In genomic region chr11:60265373-60266214, GRCh38 we compare ENCODE assay signal across 8 cellular contexts. TPM values are rescaled to one million over a fixed set of nuclear protein-coding genes. Genes with fewer than 3 reads are reported as not detected.
DNase-seq lines count a peak whose midpoint lies in the region; ATAC-seq, FAIRE-seq and TF ChIP-seq lines count a peak whose summit lies in the region.

No MANE protein-coding gene starts in this region.

- H3K4me3 Mint-ChIP-seq in type B pancreatic cell, result no peak overlapping the region

- H3K27ac Mint-ChIP-seq in type B pancreatic cell, result no peak overlapping the region

- dilution Hi-C loops in keratinocyte (cut with MboI; ENCODE audit: extremely low pct_ligation_motif_present, low sequenced_read_pairs), result no loop called here

- no peak for ATAC-seq in GM21619 (IDR thresholded peaks at IDR 0.05; ENCODE audit: unreplicated experiment)

- H3K36me3 Mint-ChIP-seq in type B pancreatic cell, result no peaks in the 10 kb centered on the region

- peaks cover 9% of the 10 kb centered on the region for H3K27me3 Mint-ChIP-seq in type B pancreatic cell

- DNase-seq in CD1c-positive myeloid dendritic cell (ENCODE audit: extremely low spot score) (peak; percentile 74), NCI-H1105 (lab: John Stamatoyannopoulos, UW) (peak; percentile 46), amniotic epithelial cell (ENCODE audit: low read depth) (peak; percentile 22), keratinocyte (ENCODE audit: low read depth, low spot score) (no peak), type B pancreatic cell (ENCODE audit: extremely low spot score, unreplicated experiment) (no peak), NK-92 (lab: John Stamatoyannopoulos, UW; ENCODE audit: unreplicated experiment) (no peak)

- no peaks in the 10 kb centered on the region for H3K9me1 ChIP-seq in keratinocyte (ENCODE audit: control insufficient read depth, extremely low read depth, insufficient read depth, low read length)

- H3K27me3 ChIP-seq in keratinocyte (ENCODE audit: control insufficient read depth, extremely low read depth, insufficient read depth, low read length), result no peaks in the 10 kb centered on the region

- TF ChIP-seq CTCF in GM12874 (IDR thresholded peaks at IDR 0.05; ENCODE audit: insufficient read depth, low read depth, low read length) (peak; percentile 45; the same call in 1 of the 2 replicates), keratinocyte (optimal IDR thresholded peaks at IDR 0.05 in 1 of 3, IDR thresholded peaks at IDR 0.05 in 1 of 3, conservative IDR thresholded peaks at IDR 0.05 in 1 of 3; ENCODE audit: extremely low read depth in 1 of 3, insufficient read depth in 2 of 3, low read length in 3 of 3) (peak in 2 of 3 experiments; percentile 35 to 53), type B pancreatic cell (conservative IDR thresholded peaks at IDR 0.05) (peak; percentile 91)

- no peak overlapping the region for H2AFZ ChIP-seq in keratinocyte (ENCODE audit: control insufficient read depth, low read length)

- no peaks in the 10 kb centered on the region for H3K9me3 Mint-ChIP-seq in type B pancreatic cell

- H3K4me2 ChIP-seq in keratinocyte (ENCODE audit: control insufficient read depth, extremely low read depth, insufficient read depth, low read depth, low read length), result no peak overlapping the region

- FAIRE-seq in keratinocyte (lab: Jason Lieb, UNC), result peak; percentile 36

- no peak overlapping the region for H3K4me3 ChIP-seq in keratinocyte (ENCODE audit: control insufficient read depth in 2 of 3, extremely low read depth in 1 of 3, insufficient read depth in 2 of 3, low read depth in 1 of 3, low read length in 3 of 3)

- H3K36me3 ChIP-seq in keratinocyte (ENCODE audit: control insufficient read depth in 2 of 2, extremely low read depth in 1 of 2, insufficient read depth in 2 of 2, low read length in 2 of 2), result no peaks in the 10 kb centered on the region

- no peaks in the 10 kb centered on the region for H3K4me1 Mint-ChIP-seq in type B pancreatic cell (ENCODE audit: unreplicated experiment)

- no peaks in the 10 kb centered on the region for H3K9me3 ChIP-seq in keratinocyte (ENCODE audit: control insufficient read depth, low read depth, low read length)

- no peak overlapping the region for H3K27ac ChIP-seq in keratinocyte (ENCODE audit: control insufficient read depth, insufficient read depth, low read length)

- no peaks in the 10 kb centered on the region for H3K79me2 ChIP-seq in keratinocyte (ENCODE audit: control insufficient read depth, insufficient read depth, low read length)

- no peaks in the 10 kb centered on the region for H4K20me1 ChIP-seq in keratinocyte (ENCODE audit: control insufficient read depth, extremely low read depth, insufficient read depth, low read length)

- H3K9ac ChIP-seq in keratinocyte (ENCODE audit: control insufficient read depth, extremely low read depth, insufficient read depth, low read length), result no peak overlapping the region

- H3K4me1 ChIP-seq in keratinocyte (ENCODE audit: control insufficient read depth, extremely low read depth, insufficient read depth, low read length), result no peaks in the 10 kb centered on the region

RNA-seq across cellular contexts. Expression of gene MS4A4A, which starts 14.9 kb away (rescaled TPM):
- not detected in 3 replicates for polyA plus RNA-seq in keratinocyte
- not detected for polyA plus RNA-seq in keratinocyte (2011; ENCODE audit: low read depth)
- polyA plus RNA-seq in keratinocyte (2011; cell fraction: cytosol; rRNA removed), result not detected in 2 replicates
- polyA plus RNA-seq in keratinocyte (2011; cell fraction: nucleus; rRNA removed), result not detected in 2 replicates
- not detected in 2 replicates for polyA plus RNA-seq in keratinocyte (2012; ENCODE audit: low replicate concordance)
- not detected in 3 replicates for polyA minus RNA-seq in keratinocyte
- not detected for polyA minus RNA-seq in keratinocyte (2011; cell fraction: cytosol; rRNA and poly(A)+ RNA removed)
- not detected in 2 replicates for polyA minus RNA-seq in keratinocyte (2011; cell fraction: nucleus; rRNA and poly(A)+ RNA removed)
- not detected in 2 replicates for total RNA-seq in type B pancreatic cell (ENCODE audit: low replicate concordance)

RNA-seq across cellular contexts. Expression of gene MS4A4E, which starts 22.7 kb away (rescaled TPM):
- not detected in 3 replicates for polyA plus RNA-seq in keratinocyte
- not detected for polyA plus RNA-seq in keratinocyte (2011; ENCODE audit: low read depth)
- polyA plus RNA-seq in keratinocyte (2011; cell fraction: cytosol; rRNA removed), result not detected in 2 replicates
- polyA plus RNA-seq in keratinocyte (2011; cell fraction: nucleus; rRNA removed), result not detected in 2 replicates
- polyA plus RNA-seq in keratinocyte (2012; ENCODE audit: low replicate concordance), result not detected in 2 replicates
- polyA minus RNA-seq in keratinocyte, result not detected in 3 replicates
- polyA minus RNA-seq in keratinocyte (2011; cell fraction: cytosol; rRNA and poly(A)+ RNA removed), result not detected
- polyA minus RNA-seq in keratinocyte (2011; cell fraction: nucleus; rRNA and poly(A)+ RNA removed), result not detected in 2 replicates
- total RNA-seq in type B pancreatic cell (ENCODE audit: low replicate concordance), result 0.33 TPM in 1 of 2 replicates, not detected in the other

Comparison
In these comparisons a context has a peak if more than half of its experiments do, and no peak if none do; other contexts are left out.
1. DNase-seq: peak in CD1c-positive myeloid dendritic cell (single experiment), NCI-H1105 (single experiment) and amniotic epithelial cell (single experiment); none in keratinocyte (single experiment), type B pancreatic cell (single experiment) and NK-92 (single experiment).
2. Peak in every context shown above with its lines, with median percentiles within 50 percentile points of each other: CTCF ChIP-seq.